Comparison of ENCODE assay signal across 35 cellular contexts in the genomic region with DNA sequence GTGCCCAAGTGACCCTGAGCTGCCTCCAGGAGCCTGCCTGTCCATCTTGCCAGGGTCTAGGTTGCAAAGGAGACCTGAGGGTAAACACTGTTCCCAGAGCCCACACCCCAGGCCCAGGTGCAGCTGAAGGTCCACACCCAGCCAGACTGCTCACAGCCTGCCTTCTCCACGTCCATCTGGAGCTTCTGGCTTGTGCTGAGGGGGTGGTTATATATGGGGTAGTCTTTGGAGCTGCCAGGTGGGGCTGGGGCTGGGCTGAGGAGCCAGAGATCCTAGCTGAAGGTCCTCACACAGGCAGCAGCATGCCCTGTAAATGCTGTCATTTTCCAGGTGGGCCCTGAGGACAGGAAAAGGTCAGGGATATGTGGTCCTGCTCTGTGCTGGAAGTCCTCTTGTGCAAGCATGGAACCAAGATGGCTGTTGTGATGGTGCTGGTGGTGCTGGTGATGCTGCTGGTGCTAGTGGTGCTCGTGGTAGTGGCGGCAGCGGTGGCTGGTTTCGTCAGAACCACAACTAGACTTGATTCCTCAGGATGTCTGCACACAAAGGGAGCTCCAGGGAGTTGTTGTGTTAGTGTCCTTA.
"Had no signal": no experiment of that assay in that cellular context is flagged by ENCODE, and none has a peak within 500 bp of the region (broad histone marks: within the 10 kb centered on the region; RNA-seq: fewer than 3 reads in every experiment).

No MANE protein-coding gene starts in this region.

- H3K4me1 ChIP-seq: adrenal gland, body of pancreas, breast epithelium had no signal

- ATAC-seq: activated CD8-positive, alpha-beta T cell treated with anti-CD3 and anti-CD28 coated beads for 36 hours; activated naive CD4-positive, alpha-beta T cell treated with anti-CD3 and anti-CD28 coated beads, Interleukin-2, amount 50 U/mL, for 72 hours; activated T-cell treated with anti-CD3 and anti-CD28 coated beads, Interleukin-2, amount 50 U/mL, for 4 hours; activated T-cell treated with anti-CD3 and anti-CD28 coated beads, Interleukin-2, amount 50 U/mL, for 72 hours; activated T-helper 17 cell treated with anti-CD3 and anti-CD28 coated beads, Interleukin-2, amount 50 U/mL, for 72 hours; body of pancreas; T-cell; T-helper 17 cell had no signal

- DNase-seq: activated B cell treated with CpG ODN at 0.5 μM for 24 hours; activated CD4-positive, alpha-beta memory T cell treated with anti-CD3 and anti-CD28 coated beads for 36 hours; activated CD4-positive, alpha-beta T cell treated with anti-CD3 and anti-CD28 coated beads for 4 hours; activated CD4-positive, alpha-beta T cell treated with anti-CD3 and anti-CD28 coated beads, Interleukin-2, amount 50 U/mL, for 1 hour; activated CD4-positive, alpha-beta T cell treated with anti-CD3 and anti-CD28 coated beads, Interleukin-2, amount 50 U/mL, for 4 hours; activated CD4-positive, CD25-positive, alpha-beta regulatory T cell treated with anti-CD3 and anti-CD28 coated beads, Interleukin-2, amount 50 U/mL, for 72 hours; activated CD8-positive, alpha-beta memory T cell treated with anti-CD3 and anti-CD28 coated beads, Interleukin-2, amount 50 U/mL, for 4 hours; activated CD8-positive, alpha-beta T cell treated with anti-CD3 and anti-CD28 coated beads for 36 hours; activated effector memory CD4-positive, alpha-beta T cell treated with anti-CD3 and anti-CD28 coated beads, Interleukin-2, amount 50 U/mL, for 16 hours; activated gamma-delta T cell treated with Interleukin-2 at 50 U/mL for 16 hours; activated naive CD4-positive, alpha-beta T cell; activated naive CD4-positive, alpha-beta T cell treated with anti-CD3 and anti-CD28 coated beads for 36 hours; activated naive CD4-positive, alpha-beta T cell treated with anti-CD3 and anti-CD28 coated beads, Interleukin-2, amount 50 U/mL, for 16 hours; activated naive CD8-positive, alpha-beta T cell treated with anti-CD3 and anti-CD28 coated beads, Interleukin-2, amount 10 ng/mL, durations not matched to agents 7 days and 5 days; activated T-cell treated with anti-CD3 and anti-CD28 coated beads for 4 hours; activated T-cell treated with anti-CD3 and anti-CD28 coated beads, Interleukin-2, amount 50 U/mL, for 1 hour; activated T-cell treated with anti-CD3 and anti-CD28 coated beads, Interleukin-2, amount 50 U/mL, for 4 hours; activated T-cell treated with anti-CD3 and anti-CD28 coated beads, Interleukin-2, amount 50 U/mL, for 72 hours; adrenal gland; amniotic stem cell; body of pancreas; brain microvascular endothelial cell; caudate nucleus; cerebellar nuclear complex; T-cell; T-helper 17 cell; T-helper 9 cell had no signal

- H3K27ac ChIP-seq: adrenal gland, body of pancreas, brain microvascular endothelial cell, breast epithelium, cardiac muscle cell, VCaP had no signal

- H3K9me3 Mint-ChIP-seq: activated B cell treated with CpG ODN at 0.5 μM for 24 hours; activated CD4-positive, alpha-beta memory T cell treated with anti-CD3 and anti-CD28 coated beads for 36 hours; activated CD4-positive, alpha-beta T cell treated with anti-CD3 and anti-CD28 coated beads, Interleukin-2, amount 10 ng/mL, durations not matched to agents 24 days and 14 days; activated CD8-positive, alpha-beta T cell treated with anti-CD3 and anti-CD28 coated beads for 36 hours; activated naive CD4-positive, alpha-beta T cell treated with anti-CD3 and anti-CD28 coated beads for 36 hours; activated naive CD4-positive, alpha-beta T cell treated with anti-CD3 and anti-CD28 coated beads, Interleukin-2, amount 50 U/mL, for 72 hours; activated naive CD8-positive, alpha-beta T cell treated with anti-CD3 and anti-CD28 coated beads, Interleukin-2, amount 10 ng/mL, durations not matched to agents 7 days and 5 days; activated T-cell treated with anti-CD3 and anti-CD28 coated beads, Interleukin-2, amount 50 U/mL, for 4 hours; activated T-helper 1 cell treated with anti-CD3 and anti-CD28 coated beads, Interleukin-12 subunit alpha, Interleukin-12 subunit beta, Interleukin-2, Interleukin-4 antibody, amounts not matched to agents 30 ng/mL and 10 ng/mL and 1 ng/mL, durations not matched to agents 14 hours and 24 hours and 36 hours; activated T-helper 17 cell treated with anti-CD3 and anti-CD28 coated beads, Interleukin-2, amount 50 U/mL, for 72 hours; central memory CD8-positive, alpha-beta T cell; T-cell had no signal

- H3K36me3 ChIP-seq: adrenal gland, brain microvascular endothelial cell, breast epithelium, cardiac muscle cell had no signal

- H3K27ac Mint-ChIP-seq: activated B cell treated with CpG ODN at 0.5 μM for 24 hours; activated CD4-positive, alpha-beta memory T cell treated with anti-CD3 and anti-CD28 coated beads for 36 hours; activated CD4-positive, alpha-beta T cell treated with anti-CD3 and anti-CD28 coated beads, Interleukin-2, amount 10 ng/mL, durations not matched to agents 24 days and 14 days; activated CD8-positive, alpha-beta T cell treated with anti-CD3 and anti-CD28 coated beads for 36 hours; activated naive CD4-positive, alpha-beta T cell treated with anti-CD3 and anti-CD28 coated beads for 36 hours; activated naive CD4-positive, alpha-beta T cell treated with anti-CD3 and anti-CD28 coated beads, Interleukin-2, amount 50 U/mL, for 72 hours; activated naive CD8-positive, alpha-beta T cell treated with anti-CD3 and anti-CD28 coated beads, Interleukin-2, amount 10 ng/mL, durations not matched to agents 7 days and 5 days; activated T-cell treated with anti-CD3 and anti-CD28 coated beads, Interleukin-2, amount 50 U/mL, for 72 hours; activated T-helper 1 cell treated with anti-CD3 and anti-CD28 coated beads, Interleukin-12 subunit alpha, Interleukin-12 subunit beta, Interleukin-2, Interleukin-4 antibody, amounts not matched to agents 30 ng/mL and 10 ng/mL and 1 ng/mL, durations not matched to agents 14 hours and 24 hours and 36 hours; activated T-helper 17 cell treated with anti-CD3 and anti-CD28 coated beads, Interleukin-2, amount 50 U/mL, for 72 hours; T-cell; T-helper 17 cell had no signal

- H3K27me3 ChIP-seq: adrenal gland, body of pancreas, brain microvascular endothelial cell, breast epithelium, cardiac muscle cell had no signal

- H3K36me3 Mint-ChIP-seq: activated CD4-positive, alpha-beta memory T cell treated with anti-CD3 and anti-CD28 coated beads for 36 hours; activated naive CD4-positive, alpha-beta T cell treated with anti-CD3 and anti-CD28 coated beads, Interleukin-2, amount 50 U/mL, for 72 hours; activated naive CD8-positive, alpha-beta T cell treated with anti-CD3 and anti-CD28 coated beads, Interleukin-2, amount 10 ng/mL, durations not matched to agents 7 days and 5 days; T-cell had no signal

- H3K4me1 Mint-ChIP-seq: activated B cell treated with CpG ODN at 0.5 μM for 24 hours; activated CD4-positive, alpha-beta T cell treated with anti-CD3 and anti-CD28 coated beads, Interleukin-2, amount 10 ng/mL, durations not matched to agents 24 days and 14 days; activated naive CD8-positive, alpha-beta T cell treated with anti-CD3 and anti-CD28 coated beads, Interleukin-2, amount 10 ng/mL, durations not matched to agents 7 days and 5 days; activated T-helper 17 cell treated with anti-CD3 and anti-CD28 coated beads, Interleukin-2, amount 50 U/mL, for 72 hours; central memory CD8-positive, alpha-beta T cell; T-cell had no signal

- H3K4me3 ChIP-seq: adrenal gland, body of pancreas, breast epithelium, cardiac muscle cell had no signal

- H3K9me3 ChIP-seq: adrenal gland, body of pancreas, breast epithelium had no signal

- H3K27me3 Mint-ChIP-seq: activated CD4-positive, alpha-beta T cell treated with anti-CD3 and anti-CD28 coated beads, Interleukin-2, amount 10 ng/mL, durations not matched to agents 24 days and 14 days; activated CD8-positive, alpha-beta T cell treated with anti-CD3 and anti-CD28 coated beads for 36 hours; activated naive CD8-positive, alpha-beta T cell treated with anti-CD3 and anti-CD28 coated beads, Interleukin-2, amount 10 ng/mL, durations not matched to agents 7 days and 5 days had no signal

- H3K4me3 Mint-ChIP-seq: activated B cell treated with CpG ODN at 0.5 μM for 24 hours; activated CD4-positive, alpha-beta memory T cell treated with anti-CD3 and anti-CD28 coated beads for 36 hours; activated CD4-positive, alpha-beta T cell treated with anti-CD3 and anti-CD28 coated beads, Interleukin-2, amount 10 ng/mL, durations not matched to agents 24 days and 14 days; activated CD8-positive, alpha-beta T cell treated with anti-CD3 and anti-CD28 coated beads for 36 hours; activated naive CD4-positive, alpha-beta T cell treated with anti-CD3 and anti-CD28 coated beads for 36 hours; activated naive CD8-positive, alpha-beta T cell treated with anti-CD3 and anti-CD28 coated beads, Interleukin-2, amount 10 ng/mL, durations not matched to agents 7 days and 5 days; activated T-cell treated with anti-CD3 and anti-CD28 coated beads, Interleukin-2, amount 50 U/mL, for 4 hours; activated T-cell treated with anti-CD3 and anti-CD28 coated beads, Interleukin-2, amount 50 U/mL, for 72 hours; activated T-helper 1 cell treated with anti-CD3 and anti-CD28 coated beads, Interleukin-12 subunit alpha, Interleukin-12 subunit beta, Interleukin-2, Interleukin-4 antibody, amounts not matched to agents 30 ng/mL and 10 ng/mL and 1 ng/mL, durations not matched to agents 14 hours and 24 hours and 36 hours; activated T-helper 17 cell treated with anti-CD3 and anti-CD28 coated beads, Interleukin-2, amount 50 U/mL, for 72 hours; central memory CD8-positive, alpha-beta T cell; T-cell; T-helper 17 cell had no signal
